7 cellular contexts compared by ENCODE assay signal in the genomic region with DNA sequence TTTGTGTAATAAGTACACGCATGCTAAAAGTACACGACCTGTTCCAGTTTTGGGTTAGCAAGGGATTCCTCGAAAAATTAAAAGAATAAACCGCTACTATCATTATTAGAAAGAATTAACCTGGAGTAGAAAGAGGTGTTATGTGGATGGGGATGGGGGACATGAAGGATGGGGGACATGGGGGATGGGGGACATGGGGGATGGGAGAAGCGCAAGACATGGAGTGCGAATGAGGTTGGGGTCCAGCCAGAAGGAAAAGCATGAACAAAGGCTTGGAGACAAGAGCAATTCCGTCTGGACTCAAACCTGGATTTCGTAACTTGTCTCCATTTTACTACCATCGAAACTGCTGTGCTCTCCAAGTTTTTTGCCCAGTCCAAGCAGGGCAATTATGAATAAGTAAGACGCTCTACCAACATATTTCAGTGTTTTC. TPM values are rescaled to one million over a fixed set of nuclear protein-coding genes. Genes with fewer than 3 reads are reported as not detected.
DNase-seq lines count a peak whose midpoint lies in the region; ATAC-seq lines count a peak whose summit lies in the region.

No MANE protein-coding gene starts in this region.

- peak overlapping the region; percentile 83 to 99 (median 98) for H3K4me3 Mint-ChIP-seq in naive thymus-derived CD8-positive, alpha-beta T cell

- H3K27me3 Mint-ChIP-seq in naive thymus-derived CD8-positive, alpha-beta T cell = no peaks in the 10 kb centered on the region

- H3K4me1 Mint-ChIP-seq in naive thymus-derived CD8-positive, alpha-beta T cell = peaks cover 18 to 47% (median 41%) of the 10 kb centered on the region in 4 donors

- peak overlapping the region; percentile 64 for H3K27ac ChIP-seq in effector memory CD4-positive, alpha-beta T cell (ENCODE audit: insufficient read depth, low read length, poor library complexity, severe bottlenecking)

- peak; percentile 16 for ATAC-seq in GM19395 (IDR thresholded peaks at IDR 0.05; ENCODE audit: unreplicated experiment)
- no peak for ATAC-seq in naive thymus-derived CD8-positive, alpha-beta T cell
- ATAC-seq in GM18519 (IDR thresholded peaks at IDR 0.05; ENCODE audit: low FRiP score, unreplicated experiment) = no peak
- no peak for ATAC-seq in GM21619 (IDR thresholded peaks at IDR 0.05; ENCODE audit: unreplicated experiment)

- peaks cover 2 to 12% (median 7%) of the 10 kb centered on the region in 3 donors for H3K36me3 Mint-ChIP-seq in naive thymus-derived CD8-positive, alpha-beta T cell

- peak; percentile 39 for DNase-seq in NCI-H69 (lab: John Stamatoyannopoulos, UW)
- DNase-seq in effector memory CD4-positive, alpha-beta T cell = no peak
- no peak for DNase-seq in naive thymus-derived CD8-positive, alpha-beta T cell
- DNase-seq in ecto neural progenitor cell (ENCODE audit: low spot score) = no peak

- H3K36me3 ChIP-seq in effector memory CD4-positive, alpha-beta T cell (ENCODE audit: control insufficient read depth, insufficient read depth, low read length) = no peaks in the 10 kb centered on the region

- H3K27me3 ChIP-seq in effector memory CD4-positive, alpha-beta T cell (replicated peaks; ENCODE audit: control insufficient read depth, insufficient read depth, low read length, poor library complexity, severe bottlenecking) = no peaks in the 10 kb centered on the region

- POLR2A ChIA-PET in naive thymus-derived CD8-positive, alpha-beta T cell (lab: Charles Lee) = interaction anchor here (0.9 to 1.2 kb wide), 3 partner anchors 11 to 673 kb away, joined by 3 to 4 read pairs (median 4); a partner anchor contains a TSS

- peaks cover 0 to 9% (median 6%) of the 10 kb centered on the region in 9 donors for H3K9me3 Mint-ChIP-seq in naive thymus-derived CD8-positive, alpha-beta T cell

- H3K4me3 ChIP-seq in effector memory CD4-positive, alpha-beta T cell (ENCODE audit: insufficient read depth, low read depth, low read length, poor library complexity, severe bottlenecking) = peak overlapping the region; percentile 94

- H3K4me1 ChIP-seq in effector memory CD4-positive, alpha-beta T cell (ENCODE audit: control insufficient read depth, insufficient read depth, low read length, poor library complexity, severe bottlenecking) = peaks cover 9% of the 10 kb centered on the region

- H3K9me3 ChIP-seq in effector memory CD4-positive, alpha-beta T cell (ENCODE audit: control insufficient read depth, low read length) = no peaks in the 10 kb centered on the region

- H3K27ac Mint-ChIP-seq in naive thymus-derived CD8-positive, alpha-beta T cell = peak overlapping the region; percentile 87 to 98 (median 96)

RNA-seq across cellular contexts. Expression of a gene that starts 0.6 kb away (rescaled TPM):
- total RNA-seq in naive thymus-derived CD8-positive, alpha-beta T cell = 10 to 100 TPM; 60.9 TPM
- 10 to 100 TPM; 40.6 to 59.0 (median 48.6) TPM for polyA plus RNA-seq in naive thymus-derived CD8-positive, alpha-beta T cell

RNA-seq across cellular contexts. Expression of a gene that starts 3.0 kb away (rescaled TPM):
- total RNA-seq in naive thymus-derived CD8-positive, alpha-beta T cell = under 1 TPM in 1 of 2 experiments, not detected in 1; 0.83 TPM
- polyA plus RNA-seq in naive thymus-derived CD8-positive, alpha-beta T cell = not detected

RNA-seq across cellular contexts. Expression of a gene that starts 46.0 kb away (rescaled TPM):
- not detected for total RNA-seq in naive thymus-derived CD8-positive, alpha-beta T cell
- polyA plus RNA-seq in naive thymus-derived CD8-positive, alpha-beta T cell = not detected
